ENCODE assay signal across 9 cellular contexts in genomic region chr5:150263801-150264621, GRCh38. TPM values are rescaled to one million over a fixed set of nuclear protein-coding genes. Genes with fewer than 3 reads are reported as not detected.
DNase-seq lines count a peak whose midpoint lies in the region; ATAC-seq and TF ChIP-seq lines count a peak whose summit lies in the region.
"Had no signal": no experiment of that assay in that cellular context is flagged by ENCODE, and none has a peak within 500 bp of the region (broad histone marks: within the 10 kb centered on the region; RNA-seq: fewer than 3 reads in every experiment).

No MANE protein-coding gene starts in this region.

- H3K4me1 Mint-ChIP-seq in neural crest cell, result peaks cover 14% of the 10 kb centered on the region
- no peaks in the 10 kb centered on the region for H3K4me1 Mint-ChIP-seq in activated naive CD4-positive, alpha-beta T cell treated with anti-CD3 and anti-CD28 coated beads, Interleukin-2, amount 10 ng/mL, durations not matched to agents 7 days and 5 days

- no peaks in the 10 kb centered on the region for H3K9me3 Mint-ChIP-seq in neural crest cell
- no peaks in the 10 kb centered on the region for H3K9me3 Mint-ChIP-seq in activated naive CD4-positive, alpha-beta T cell treated with anti-CD3 and anti-CD28 coated beads, Interleukin-2, amount 10 ng/mL, durations not matched to agents 7 days and 5 days

- DNase-seq in Daoy (ENCODE audit: low read depth), result peak; percentile 93
- peak; percentile 26 to 68 for DNase-seq in NCI-H446 (lab: John Stamatoyannopoulos, UW)
- peak; percentile 55 for DNase-seq in dedifferentiated amniotic fluid mesenchymal stem cell (ENCODE audit: extremely low spot score)
- DNase-seq in neural crest cell (ENCODE audit: low read depth, low spot score), result no peak
- no peak for DNase-seq in AML-193 (lab: John Stamatoyannopoulos, UW)
- no peak for DNase-seq in stimulated activated naive CD8-positive, alpha-beta T cell treated with anti-CD3 and anti-CD28 coated beads, Interleukin-15, Interleukin-2, amounts not matched to agents 100 U/mL and 50 U/mL, for 24 hours
- DNase-seq in SHP77 treated with DMSO at 0.1 percent for 48 hours (lab: John Stamatoyannopoulos, UW), result no peak
- DNase-seq in activated naive CD4-positive, alpha-beta T cell treated with anti-CD3 and anti-CD28 coated beads, Interleukin-2, amount 10 ng/mL, durations not matched to agents 7 days and 5 days, result no peak
- DNase-seq: effector memory CD4-positive, alpha-beta T cell had no signal

- peak overlapping the region; percentile 76 for H3K27ac Mint-ChIP-seq in neural crest cell (ENCODE audit: unreplicated experiment)
- H3K27ac Mint-ChIP-seq in activated naive CD4-positive, alpha-beta T cell treated with anti-CD3 and anti-CD28 coated beads, Interleukin-2, amount 10 ng/mL, durations not matched to agents 7 days and 5 days, result no peak overlapping the region

- TF ChIP-seq CTCF in neural crest cell (conservative IDR thresholded peaks at IDR 0.05), result no peak

- no peak for ATAC-seq in stimulated activated naive CD8-positive, alpha-beta T cell treated with anti-CD3 and anti-CD28 coated beads, Interleukin-15, Interleukin-2, amounts not matched to agents 100 U/mL and 50 U/mL, for 24 hours

- no peak overlapping the region for H3K4me3 Mint-ChIP-seq in neural crest cell
- H3K4me3 Mint-ChIP-seq in activated naive CD4-positive, alpha-beta T cell treated with anti-CD3 and anti-CD28 coated beads, Interleukin-2, amount 10 ng/mL, durations not matched to agents 7 days and 5 days, result no peak overlapping the region

- peaks cover 10% of the 10 kb centered on the region for H3K27me3 Mint-ChIP-seq in neural crest cell (ENCODE audit: low read depth)
- H3K27me3 Mint-ChIP-seq in activated naive CD4-positive, alpha-beta T cell treated with anti-CD3 and anti-CD28 coated beads, Interleukin-2, amount 10 ng/mL, durations not matched to agents 7 days and 5 days, result peaks cover 17% of the 10 kb centered on the region

- H3K36me3 Mint-ChIP-seq in neural crest cell (ENCODE audit: low read depth), result no peaks in the 10 kb centered on the region
- H3K36me3 Mint-ChIP-seq in activated naive CD4-positive, alpha-beta T cell treated with anti-CD3 and anti-CD28 coated beads, Interleukin-2, amount 10 ng/mL, durations not matched to agents 7 days and 5 days, result no peaks in the 10 kb centered on the region

- CTCF ChIA-PET in activated naive CD4-positive, alpha-beta T cell treated with anti-CD3 and anti-CD28 coated beads, Interleukin-2, amount 10 ng/mL, durations not matched to agents 7 days and 5 days (lab: Charles Lee), result no interaction called here

RNA-seq across cellular contexts. Expression of gene CAMK2A, which starts 25.6 kb away (rescaled TPM):
- 0.23 TPM in 1 of 2 replicates, not detected in the other for total RNA-seq in Daoy (2014; rRNA removed; shearing (Covaris generic))
- 0.30 and 0.59 TPM in 2 replicates for total RNA-seq in neural crest cell

RNA-seq across cellular contexts. Expression of gene ARSI, which starts 38.7 kb away (rescaled TPM):
- total RNA-seq in Daoy (2014; rRNA removed; shearing (Covaris generic)), result 4.5 and 9.4 TPM in 2 replicates
- 0.25 and 0.51 TPM in 2 replicates for total RNA-seq in neural crest cell

Comparison
In these comparisons a context has a peak if more than half of its experiments do, and no peak if none do; other contexts are left out.
1. DNase-seq: peak in Daoy (single experiment), NCI-H446 (2 of 2) and dedifferentiated amniotic fluid mesenchymal stem cell (single experiment); none in neural crest cell (single experiment), AML-193 (0 of 2), stimulated activated naive CD8-positive, alpha-beta T cell treated with anti-CD3 and anti-CD28 coated beads, Interleukin-15, Interleukin-2, amounts not matched to agents 100 U/mL and 50 U/mL, for 24 hours (single experiment), SHP77 treated with DMSO at 0.1 percent for 48 hours (single experiment) and activated naive CD4-positive, alpha-beta T cell treated with anti-CD3 and anti-CD28 coated beads, Interleukin-2, amount 10 ng/mL, durations not matched to agents 7 days and 5 days (single experiment).